Comparison of ENCODE assay signal across 8 cellular contexts in the genomic region with DNA sequence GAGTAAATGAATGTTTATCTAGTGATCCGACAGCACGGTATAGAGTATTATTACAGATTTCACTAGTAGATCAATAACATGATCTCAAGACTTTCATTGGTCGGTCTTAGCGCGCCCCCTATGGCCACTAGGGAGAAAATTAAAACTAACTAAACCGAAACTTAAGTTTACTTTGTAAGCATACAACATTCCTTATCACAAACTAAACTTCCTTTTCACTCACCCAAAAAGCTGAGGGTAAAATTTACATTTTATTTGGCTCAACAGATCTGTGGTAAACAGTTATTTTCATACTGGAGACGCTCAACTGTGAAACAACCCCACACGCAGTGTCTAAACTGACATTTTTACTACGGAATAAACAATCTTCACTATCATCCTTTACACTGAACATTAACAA.
DNase-seq lines count a peak whose midpoint lies in the region; ATAC-seq, FAIRE-seq and TF ChIP-seq lines count a peak whose summit lies in the region.

No MANE protein-coding gene starts in this region.

- H2BK120ac ChIP-seq in H1 (replicated peaks; ENCODE audit: low read depth, low read length) = no peak overlapping the region

- H4K5ac ChIP-seq in H1 (ENCODE audit: insufficient read length, low read depth, low read length) = no peak overlapping the region

- CTCF ChIA-PET in H1 (lab: Charles Lee; ENCODE audit: partially characterized antibody) = interaction anchor here (0.6 to 3.4 kb wide), 22 partner anchors 14 to 817 kb away, joined by 3 to 18 read pairs (median 4); no protein-coding TSS in a partner anchor

- POLR2A ChIA-PET in H1 (lab: Charles Lee; ENCODE audit: partially characterized antibody) = interaction anchor here (0.6 to 3.2 kb wide), 4 partner anchors 96 to 115 kb away, joined by 3 to 16 read pairs (median 6); no protein-coding TSS in a partner anchor

- no peak overlapping the region for H3K14ac ChIP-seq in H1 (ENCODE audit: insufficient read length)

- no peaks in the 10 kb centered on the region for H4K20me1 ChIP-seq in OCI-LY3 (ENCODE audit: insufficient read depth, low read length)
- H4K20me1 ChIP-seq in H1 (replicated peaks in 1 of 2; ENCODE audit: control insufficient read depth in 1 of 2, insufficient read depth in 2 of 2, low read length in 2 of 2) = no peaks in the 10 kb centered on the region

- no peaks in the 10 kb centered on the region for H3K23me2 ChIP-seq in H1 (ENCODE audit: low read depth, low read length)

- no peak overlapping the region for H2BK15ac ChIP-seq in H1 (ENCODE audit: low read length)

- no peak overlapping the region for H4K8ac ChIP-seq in H1 (ENCODE audit: extremely low read depth, insufficient read depth, low read length)

- H3K27me3 ChIP-seq in OCI-LY3 (ENCODE audit: low read depth, low read length) (no peaks in the 10 kb centered on the region), H1 (replicated peaks in 1 of 4; ENCODE audit: control insufficient read depth in 3 of 4, extremely low read depth in 1 of 4, insufficient read depth in 3 of 4, low read length in 3 of 4) (no peaks in the 10 kb centered on the region)

- peak; percentile 90 to 91 for TF ChIP-seq RAD21 in H1 (IDR thresholded peaks at IDR 0.05 in 1 of 2, conservative IDR thresholded peaks at IDR 0.05 in 1 of 2; ENCODE audit: low read depth in 2 of 2, low read length in 2 of 2)

- H3K4me1 ChIP-seq in OCI-LY3 (ENCODE audit: low read length) (no peaks in the 10 kb centered on the region), H1 (replicated peaks in 1 of 4; ENCODE audit: control insufficient read depth in 3 of 4, insufficient read depth in 4 of 4, low read length in 3 of 4) (peaks cover 0 to 2% (median 0%) of the 10 kb centered on the region in 4 experiments; a peak in 1 of 7 replicates)

- DNase-seq in stimulated activated CD4-positive, alpha-beta T cell treated with anti-CD3 and anti-CD28 coated beads, Interleukin-12 subunit alpha, Interleukin-12 subunit beta, amount 100 ng/mL, for 48 hours (ENCODE audit: low read depth in 2 of 3, low spot score in 1 of 3) = peak in 2 of 3 donors; percentile 5 to 9
- DNase-seq in stimulated activated CD4-positive, alpha-beta T cell treated with anti-CD3 and anti-CD28 coated beads, Interleukin-12 subunit alpha, Interleukin-12 subunit beta, amount 100 ng/mL, for 4 hours = no peak
- peak; percentile 21 to 62 for DNase-seq in H1 (ENCODE audit: low read depth in 1 of 2, low spot score in 2 of 2)
- DNase-seq in neural crest cell (ENCODE audit: low read depth, low spot score) = peak; percentile 2
- DNase-seq in NCI-H2171 (lab: John Stamatoyannopoulos, UW) = no peak

- H2BK12ac ChIP-seq in H1 (ENCODE audit: low read depth, low read length) = no peak overlapping the region

- H3K9me3 ChIP-seq in OCI-LY3 (ENCODE audit: insufficient read depth, low read length) = no peaks in the 10 kb centered on the region
- peaks cover 0 to 2% of the 10 kb centered on the region in 2 experiments; a peak in 2 of 4 replicates for H3K9me3 ChIP-seq in H1 (ENCODE audit: insufficient read depth in 2 of 2, low read depth in 1 of 2, low read length in 1 of 2)

- H3K56ac ChIP-seq in H1 (replicated peaks; ENCODE audit: insufficient read length, low read depth, low read length) = no peak overlapping the region

- no peak overlapping the region for H2BK20ac ChIP-seq in H1 (ENCODE audit: low read length)

- no peak overlapping the region for H3K23ac ChIP-seq in H1 (ENCODE audit: insufficient read length)

- TF ChIP-seq POLR2A in H1 (IDR thresholded peaks at IDR 0.05; ENCODE audit: control extremely low read depth in 1 of 2, low read depth in 2 of 2, low read length in 2 of 2) = no peak

- no peaks in the 10 kb centered on the region for H3K4me1 Mint-ChIP-seq in neural crest cell

- H3K36me3 ChIP-seq in OCI-LY3 (replicated peaks; ENCODE audit: low read depth, low read length) (no peaks in the 10 kb centered on the region), H1 (ENCODE audit: control insufficient read depth in 2 of 4, insufficient read depth in 4 of 4, low read length in 3 of 4) (no peaks in the 10 kb centered on the region)

- WGBS in H1 (ENCODE audit: extremely low coverage in 1 of 2, insufficient coverage in 1 of 2, insufficient read length in 1 of 2, insufficient replicate concordance in 2 of 2, low coverage in 1 of 2, low lambda C conversion rate in 2 of 2, missing lambda C conversion rate in 1 of 2), 2 experiments = 28% methylated on average over 9 of the region's 9 CpGs; no CpG with 5 or more reads in 1 of the 2 experiments

- H3K4me3 ChIP-seq in OCI-LY3 (ENCODE audit: low read length) = peak overlapping the region; percentile 75
- peak overlapping the region; percentile 0 to 60 (median 32); a peak in 7 of 8 replicates for H3K4me3 ChIP-seq in H1 (ENCODE audit: extremely low read depth in 1 of 4, insufficient read depth in 2 of 4, low read depth in 3 of 4, low read length in 4 of 4)

- H3K79me1 ChIP-seq in H1 (ENCODE audit: low read depth, low read length) = no peaks in the 10 kb centered on the region

- H3K79me2 ChIP-seq in OCI-LY3 (ENCODE audit: low read length) (no peaks in the 10 kb centered on the region), H1 (ENCODE audit: control insufficient read depth in 1 of 2, insufficient read depth in 2 of 2, low read length in 2 of 2) (peaks cover 0 to 24% of the 10 kb centered on the region in 2 experiments; a peak in 2 of 4 replicates)

- no peak overlapping the region for H4K91ac ChIP-seq in H1 (replicated peaks; ENCODE audit: insufficient read length, low read length)

- no peak overlapping the region for H3K18ac ChIP-seq in H1 (ENCODE audit: extremely low read depth, low read length)

- peak overlapping the region; percentile 76 for H3K4me2 ChIP-seq in OCI-LY3 (ENCODE audit: low read length)
- peak overlapping the region; percentile 65 to 69 for H3K4me2 ChIP-seq in H1 (ENCODE audit: insufficient read depth in 1 of 2, low read depth in 2 of 2, low read length in 2 of 2)

- no peak overlapping the region for H3K4me3 Mint-ChIP-seq in neural crest cell

- H3K27ac ChIP-seq in OCI-LY3 (ENCODE audit: low read length) (no peak overlapping the region), H1 (ENCODE audit: low read depth, low read length) (no peak overlapping the region)

- no peak overlapping the region for H2BK5ac ChIP-seq in H1 (ENCODE audit: low read depth, low read length)

- H3K36me3 Mint-ChIP-seq in neural crest cell (ENCODE audit: low read depth) = no peaks in the 10 kb centered on the region

- peaks cover 2% of the 10 kb centered on the region for H3K27me3 Mint-ChIP-seq in neural crest cell (ENCODE audit: low read depth)

- peak; percentile 7 for FAIRE-seq in H1 (lab: Jason Lieb, UNC)

- TF ChIP-seq CTCF in OCI-LY3 (IDR thresholded peaks at IDR 0.05; ENCODE audit: low read depth, low read length) (peak; percentile 85), H1 (IDR thresholded peaks at IDR 0.05; ENCODE audit: control extremely low read depth in 1 of 3, insufficient read depth in 1 of 3, low read depth in 1 of 3, low read length in 3 of 3) (peak in 2 of 3 experiments; percentile 62 to 67; a peak in 3 of 4 replicates), neural crest cell (conservative IDR thresholded peaks at IDR 0.05) (peak; percentile 89)

- ATAC-seq in HG02763 (IDR thresholded peaks at IDR 0.05; ENCODE audit: unreplicated experiment) (peak; percentile 61), GM18519 (IDR thresholded peaks at IDR 0.05; ENCODE audit: low FRiP score, unreplicated experiment) (no peak)

- no peak overlapping the region for H3K27ac Mint-ChIP-seq in neural crest cell (ENCODE audit: unreplicated experiment)

- no peak for TF ChIP-seq EP300 in H1 (IDR thresholded peaks at IDR 0.05; ENCODE audit: borderline replicate concordance in 1 of 2, low read depth in 2 of 2, low read length in 2 of 2)

- H3K9me3 Mint-ChIP-seq in neural crest cell = no peaks in the 10 kb centered on the region

- H3K4ac ChIP-seq in H1 (replicated peaks; ENCODE audit: insufficient read length, low read depth, low read length) = no peak overlapping the region

- peak overlapping the region; percentile 92 for H2AFZ ChIP-seq in OCI-LY3 (ENCODE audit: low read depth, low read length)
- 0 out of 2 replicates have a peak overlapping the region, but pooled peaks have one; percentile 43 for H2AFZ ChIP-seq in H1 (ENCODE audit: low read length)

- no peak overlapping the region for H2AK5ac ChIP-seq in H1 (ENCODE audit: low read depth, low read length)

- peak overlapping the region; percentile 40 for H3K9ac ChIP-seq in OCI-LY3 (ENCODE audit: low read length)
- H3K9ac ChIP-seq in H1 (replicated peaks in 1 of 4; ENCODE audit: extremely low read depth in 1 of 4, low read depth in 3 of 4, low read length in 3 of 4) = peak overlapping the region in 2 of 4 experiments; percentile 4 to 71; a peak in 2 of 7 replicates

Comparison
In these comparisons a context has a peak if more than half of its experiments do, and no peak if none do; other contexts are left out.
1. DNase-seq: peak in stimulated activated CD4-positive, alpha-beta T cell treated with anti-CD3 and anti-CD28 coated beads, Interleukin-12 subunit alpha, Interleukin-12 subunit beta, amount 100 ng/mL, for 48 hours (2 of 3), H1 (2 of 2) and neural crest cell (single experiment); none in stimulated activated CD4-positive, alpha-beta T cell treated with anti-CD3 and anti-CD28 coated beads, Interleukin-12 subunit alpha, Interleukin-12 subunit beta, amount 100 ng/mL, for 4 hours (single experiment) and NCI-H2171 (single experiment).
2. Peak in every context shown above with its lines, with median percentiles within 50 percentile points of each other: CTCF ChIP-seq.